ENCODE assay signal across 14 cellular contexts in genomic region chr11:109155291-109155690, GRCh38.
DNase-seq lines count a peak whose midpoint lies in the region; ATAC-seq and TF ChIP-seq lines count a peak whose summit lies in the region.
"Had no signal": no experiment of that assay in that cellular context is flagged by ENCODE, and none has a peak within 500 bp of the region (broad histone marks: within the 10 kb centered on the region; RNA-seq: fewer than 3 reads in every experiment).

No MANE protein-coding gene starts in this region.

- peak; percentile 82 for ATAC-seq in GM18505 (IDR thresholded peaks at IDR 0.05; ENCODE audit: unreplicated experiment)
- peak; percentile 93 for ATAC-seq in GM19438 (IDR thresholded peaks at IDR 0.05; ENCODE audit: low read depth, unreplicated experiment)
- ATAC-seq in HG02678 (IDR thresholded peaks at IDR 0.05; ENCODE audit: unreplicated experiment), result peak; percentile 88
- ATAC-seq in HG03469 (IDR thresholded peaks at IDR 0.05; ENCODE audit: unreplicated experiment), result peak; percentile 58
- ATAC-seq: left ventricle myocardium superior had no signal

- no peak for TF ChIP-seq POLR2A in GM18505 (IDR thresholded peaks at IDR 0.05; ENCODE audit: borderline replicate concordance, extremely low read depth, insufficient read depth, insufficient read length)

- DNase-seq in NCI-H146 treated with DMSO at 0.1 percent for 48 hours (lab: John Stamatoyannopoulos, UW; ENCODE audit: unreplicated experiment) (no peak), NCI-H1092 treated with DMSO at 0.1 percent for 48 hours (lab: John Stamatoyannopoulos, UW) (no peak), NCI-H69 (lab: John Stamatoyannopoulos, UW) (no peak), dermis blood vessel endothelial cell (no peak)
- DNase-seq: activated naive CD4-positive, alpha-beta T cell treated with anti-CD3 and anti-CD28 coated beads for 36 hours; COR-L47; hypothalamus; left ventricle myocardium superior; posterior cingulate gyrus; SK-N-SH had no signal
